ENCODE assay signal across 8 cellular contexts in genomic region chr16:69396187-69397061, GRCh38. TPM values are rescaled to one million over a fixed set of nuclear protein-coding genes. Genes with fewer than 3 reads are reported as not detected.
DNase-seq lines count a peak whose midpoint lies in the region; ATAC-seq and TF ChIP-seq lines count a peak whose summit lies in the region.

No MANE protein-coding gene starts in this region.

- H3K79me2 ChIP-seq in osteoblast (ENCODE audit: insufficient read depth, low read length) = no peaks in the 10 kb centered on the region

- no peaks in the 10 kb centered on the region for H3K36me3 ChIP-seq in SJCRH30
- no peaks in the 10 kb centered on the region for H3K36me3 ChIP-seq in osteoblast (ENCODE audit: insufficient read depth, low read length)
- H3K36me3 ChIP-seq in thoracic aorta = no peaks in the 10 kb centered on the region

- H3K4me2 ChIP-seq in osteoblast (ENCODE audit: insufficient read depth, low read length) = peak overlapping the region; percentile 74

- no peak overlapping the region for H3K4me3 ChIP-seq in GM12865 (ENCODE audit: low read depth, low read length)
- H3K4me3 ChIP-seq in SJCRH30 = peak overlapping the region; percentile 41
- H3K4me3 ChIP-seq in osteoblast (ENCODE audit: insufficient read depth, low read length) = peak overlapping the region; percentile 46
- H3K4me3 ChIP-seq in thoracic aorta = peak overlapping the region; percentile 10

- peak overlapping the region; percentile 19 for H3K27ac ChIP-seq in SJCRH30
- peak overlapping the region; percentile 87 for H3K27ac ChIP-seq in osteoblast (ENCODE audit: low read depth, low read length)
- H3K27ac ChIP-seq in thoracic aorta = peak overlapping the region; percentile 66 to 73

- peak; percentile 86 for DNase-seq in GM12865 (ENCODE audit: low read depth)
- peak; percentile 93 for DNase-seq in M059J (ENCODE audit: low read depth)
- peak; percentile 64 to 85 for DNase-seq in SJCRH30
- peak; percentile 6 to 58 (median 20) for DNase-seq in activated naive CD4-positive, alpha-beta T cell (lab: John Stamatoyannopoulos, UW)
- peak; percentile 94 for DNase-seq in foreskin melanocyte
- DNase-seq in osteoblast (ENCODE audit: insufficient read length, low spot score, missing footprints) = no peak
- DNase-seq in thoracic aorta (ENCODE audit: low spot score) = peak; percentile 27

- TF ChIP-seq CTCF in GM12865 (IDR thresholded peaks at IDR 0.05; ENCODE audit: insufficient read depth, low read depth, low read length, missing control alignments) (peak; percentile 60), osteoblast (IDR thresholded peaks at IDR 0.05; ENCODE audit: extremely low read depth, low read depth, low read length) (peak; percentile 71), thoracic aorta (IDR thresholded peaks at IDR 0.05) (peak; percentile 69)

- H4K20me1 ChIP-seq in osteoblast (ENCODE audit: insufficient read depth, low read length) = no peaks in the 10 kb centered on the region

- ATAC-seq in thoracic aorta (ENCODE audit: insufficient number of reproducible peaks, low FRiP score, low read depth) (peak; percentile 94), HG03442 (IDR thresholded peaks at IDR 0.05; ENCODE audit: unreplicated experiment) (no peak)

- H2AFZ ChIP-seq in osteoblast (ENCODE audit: low read length) = peak overlapping the region; percentile 36

- H3K27me3 ChIP-seq in SJCRH30 (no peaks in the 10 kb centered on the region), osteoblast (ENCODE audit: insufficient read depth, low read length) (peaks cover 3% of the 10 kb centered on the region), thoracic aorta (replicated peaks; ENCODE audit: insufficient read depth) (no peaks in the 10 kb centered on the region)

- H3K9me3 ChIP-seq in SJCRH30 (replicated peaks) (no peaks in the 10 kb centered on the region), osteoblast (ENCODE audit: low read depth, low read length) (no peaks in the 10 kb centered on the region), thoracic aorta (no peaks in the 10 kb centered on the region)

- H3K4me1 ChIP-seq in SJCRH30 = peaks cover 4% of the 10 kb centered on the region; the same call in 1 of the 2 replicates
- peaks cover 20% of the 10 kb centered on the region for H3K4me1 ChIP-seq in osteoblast (ENCODE audit: insufficient read depth, low read length)
- H3K4me1 ChIP-seq in thoracic aorta (ENCODE audit: control insufficient read depth in 1 of 2, low read depth in 2 of 2) = peaks cover 7 to 22% of the 10 kb centered on the region in 2 donors

RNA-seq across cellular contexts. Expression of gene TERF2, which starts 10.6 kb away (rescaled TPM):
- total RNA-seq in M059J (2014; rRNA removed; shearing (Covaris generic)) = 16.0 and 35.9 TPM in 2 replicates
- 11.2 and 14.4 TPM in 2 replicates for total RNA-seq in SJCRH30 (2014; rRNA removed; shearing (Covaris generic))
- total RNA-seq in osteoblast (9.8 and 10.3 TPM in 2 replicates), thoracic aorta (10 to 100 TPM; 33.4 to 47.4 TPM)

RNA-seq across cellular contexts. Expression of gene CYB5B, which starts 28.0 kb away (rescaled TPM):
- total RNA-seq in M059J (2014; rRNA removed; shearing (Covaris generic)) = 132 and 206 TPM in 2 replicates
- 99.5 and 110 TPM in 2 replicates for total RNA-seq in SJCRH30 (2014; rRNA removed; shearing (Covaris generic))
- total RNA-seq in osteoblast (67.7 and 84.0 TPM in 2 replicates), thoracic aorta (10 to 100 TPM; 12.0 to 54.5 TPM)

RNA-seq across cellular contexts. Expression of gene TMED6, which starts 44.8 kb away (rescaled TPM):
- total RNA-seq in M059J (2014; rRNA removed; shearing (Covaris generic)) = not detected in 2 replicates
- not detected in 2 replicates for total RNA-seq in SJCRH30 (2014; rRNA removed; shearing (Covaris generic))
- total RNA-seq in osteoblast = 0.29 and 0.72 TPM in 2 replicates
- total RNA-seq in thoracic aorta = 1 to 10 TPM in 1 of 2 donors, not detected in 1; 1.5 TPM

RNA-seq across cellular contexts. Expression of gene NIP7, which starts 56.9 kb away (rescaled TPM):
- total RNA-seq in M059J (2014; rRNA removed; shearing (Covaris generic)) = 24.5 and 29.4 TPM in 2 replicates
- 29.7 and 31.8 TPM in 2 replicates for total RNA-seq in SJCRH30 (2014; rRNA removed; shearing (Covaris generic))
- 20.6 and 22.8 TPM in 2 replicates for total RNA-seq in osteoblast
- 10 to 100 TPM; 11.0 to 33.4 TPM for total RNA-seq in thoracic aorta

RNA-seq across cellular contexts. Expression of gene COG8, which starts 57.1 kb away (rescaled TPM):
- total RNA-seq in M059J (2014; rRNA removed; shearing (Covaris generic)) = 31.7 and 36.8 TPM in 2 replicates
- total RNA-seq in SJCRH30 (2014; rRNA removed; shearing (Covaris generic)) = 31.5 and 31.8 TPM in 2 replicates
- total RNA-seq in osteoblast = 34.0 and 38.6 TPM in 2 replicates
- 10 to 100 TPM; 39.4 to 51.0 TPM for total RNA-seq in thoracic aorta

Comparison
In these comparisons a context has a peak if more than half of its experiments do, and no peak if none do; other contexts are left out.
1. H3K27ac ChIP-seq: peak in every context shown above with its lines; median percentile 87 in osteoblast; 70 in thoracic aorta; 19 in SJCRH30.